ENCODE assay signal across 10 cellular contexts in the genomic region with DNA sequence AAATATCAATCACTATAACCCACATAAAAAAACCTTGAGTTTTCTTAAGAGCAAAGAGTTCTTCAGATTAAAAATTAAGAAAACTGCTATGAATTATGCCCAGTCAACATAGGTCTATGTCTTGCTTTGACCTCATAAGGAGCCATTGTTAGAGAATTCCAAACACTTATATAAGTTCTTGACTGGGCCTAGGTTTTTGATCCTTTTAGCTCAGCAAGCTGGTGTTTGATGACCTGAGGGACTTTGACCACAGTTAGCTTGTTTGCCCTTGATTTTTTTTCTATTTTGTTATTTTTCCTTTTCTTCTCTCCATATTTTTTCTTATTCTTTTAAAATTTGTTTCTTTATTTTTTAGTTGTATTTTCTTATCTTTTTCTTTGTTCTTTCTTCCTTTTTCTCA.
"Had no signal": no experiment of that assay in that cellular context is flagged by ENCODE, and none has a peak within 500 bp of the region (broad histone marks: within the 10 kb centered on the region; RNA-seq: fewer than 3 reads in every experiment).

No MANE protein-coding gene starts in this region.

- H3K4me3 ChIP-seq: GM23248, GM23338, HAP-1 had no signal

- H3K27ac ChIP-seq: GM23248 had no signal

- H3K9ac ChIP-seq: GM23248 had no signal

- H2AFZ ChIP-seq: GM23248, GM23338 had no signal

- H3K36me3 ChIP-seq: HAP-1 had no signal

- H3K9me3 ChIP-seq: HAP-1 had no signal

- ATAC-seq: GM23338, HCT116 had no signal

- FAIRE-seq: H1, H54 had no signal

- H3K4me2 ChIP-seq: GM23338 had no signal

- DNase-seq: GM23248, GOT3, H7, HCEC 1CT, HFFc6 had no signal
